ENCODE assay signal across 1 cellular context in the genomic region with DNA sequence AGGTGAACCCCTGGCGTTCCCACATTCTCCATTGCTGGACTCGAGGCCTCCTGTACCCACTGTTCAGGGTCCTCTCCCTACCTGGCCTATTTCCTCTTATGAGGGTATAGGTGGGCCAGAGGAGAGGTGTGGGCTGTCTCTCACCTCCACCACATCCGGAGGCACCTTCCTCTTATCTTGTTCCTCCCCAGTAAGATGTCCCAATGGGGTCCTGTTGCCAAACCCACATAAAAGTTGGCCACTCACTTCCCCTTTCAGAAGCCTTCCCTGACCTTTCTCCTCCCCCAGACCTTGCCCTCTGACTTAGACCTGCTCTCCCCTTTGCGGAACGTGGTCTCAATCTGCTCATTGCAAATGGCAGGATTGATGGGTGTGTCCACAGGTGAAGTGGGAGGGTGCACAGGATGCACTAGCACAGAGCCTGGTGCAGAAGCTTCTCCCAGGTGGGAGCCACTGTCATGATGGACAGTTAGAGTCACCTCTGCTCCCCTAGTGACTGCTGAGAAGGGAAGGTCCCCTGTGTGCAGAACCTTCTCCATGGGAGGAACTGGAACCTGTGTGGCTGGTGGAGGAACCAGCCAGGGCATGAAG.
TF ChIP-seq lines count a peak whose summit lies in the region.

No MANE protein-coding gene starts in this region.

TF ChIP-seq in K562, 482 proteins besides CTCF, POLR2A, EP300 and RAD21:
- no peak for TF ChIP-seq CHD4 (IDR thresholded peaks at IDR 0.05; ENCODE audit: insufficient read depth, insufficient replicate concordance, low read depth, low read length, poor library complexity, severe bottlenecking)
- TF ChIP-seq, protein P1, sequence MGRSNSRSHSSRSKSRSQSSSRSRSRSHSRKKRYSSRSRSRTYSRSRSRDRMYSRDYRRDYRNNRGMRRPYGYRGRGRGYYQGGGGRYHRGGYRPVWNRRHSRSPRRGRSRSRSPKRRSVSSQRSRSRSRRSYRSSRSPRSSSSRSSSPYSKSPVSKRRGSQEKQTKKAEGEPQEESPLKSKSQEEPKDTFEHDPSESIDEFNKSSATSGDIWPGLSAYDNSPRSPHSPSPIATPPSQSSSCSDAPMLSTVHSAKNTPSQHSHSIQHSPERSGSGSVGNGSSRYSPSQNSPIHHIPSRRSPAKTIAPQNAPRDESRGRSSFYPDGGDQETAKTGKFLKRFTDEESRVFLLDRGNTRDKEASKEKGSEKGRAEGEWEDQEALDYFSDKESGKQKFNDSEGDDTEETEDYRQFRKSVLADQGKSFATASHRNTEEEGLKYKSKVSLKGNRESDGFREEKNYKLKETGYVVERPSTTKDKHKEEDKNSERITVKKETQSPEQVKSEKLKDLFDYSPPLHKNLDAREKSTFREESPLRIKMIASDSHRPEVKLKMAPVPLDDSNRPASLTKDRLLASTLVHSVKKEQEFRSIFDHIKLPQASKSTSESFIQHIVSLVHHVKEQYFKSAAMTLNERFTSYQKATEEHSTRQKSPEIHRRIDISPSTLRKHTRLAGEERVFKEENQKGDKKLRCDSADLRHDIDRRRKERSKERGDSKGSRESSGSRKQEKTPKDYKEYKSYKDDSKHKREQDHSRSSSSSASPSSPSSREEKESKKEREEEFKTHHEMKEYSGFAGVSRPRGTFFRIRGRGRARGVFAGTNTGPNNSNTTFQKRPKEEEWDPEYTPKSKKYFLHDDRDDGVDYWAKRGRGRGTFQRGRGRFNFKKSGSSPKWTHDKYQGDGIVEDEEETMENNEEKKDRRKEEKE (IDR thresholded peaks at IDR 0.05; ENCODE audit: borderline replicate concordance in 1 of 2, control insufficient read depth in 1 of 2, low read depth in 2 of 2, low read length in 1 of 2) = no peak
- TF ChIP-seq TCF7 (IDR thresholded peaks at IDR 0.05; ENCODE audit: borderline replicate concordance) = peak; percentile 70; the same call in 1 of the 2 replicates
- peak; percentile 64 for TF ChIP-seq ZEB2 (IDR thresholded peaks at IDR 0.05)
- TF ChIP-seq BRCA1 (IDR thresholded peaks at IDR 0.05) = no peak
- no peak for TF ChIP-seq BRCA1 (CRISPR knock-in tag; IDR thresholded peaks at IDR 0.05)
- peak; percentile 33; the same call in 1 of the 2 replicates for TF ChIP-seq SMARCE1 (IDR thresholded peaks at IDR 0.05)
- TF ChIP-seq SPI1 (IDR thresholded peaks at IDR 0.05; ENCODE audit: borderline replicate concordance, low read depth, low read length) = peak; percentile 87
- TF ChIP-seq, protein P2, sequence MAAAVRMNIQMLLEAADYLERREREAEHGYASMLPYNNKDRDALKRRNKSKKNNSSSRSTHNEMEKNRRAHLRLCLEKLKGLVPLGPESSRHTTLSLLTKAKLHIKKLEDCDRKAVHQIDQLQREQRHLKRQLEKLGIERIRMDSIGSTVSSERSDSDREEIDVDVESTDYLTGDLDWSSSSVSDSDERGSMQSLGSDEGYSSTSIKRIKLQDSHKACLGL (CRISPR knock-in tag; IDR thresholded peaks at IDR 0.05; ENCODE audit: borderline replicate concordance, poor library complexity, severe bottlenecking) = no peak
- peak; percentile 59; the same call in 1 of the 2 replicates for TF ChIP-seq CEBPB (tag; IDR thresholded peaks at IDR 0.05)
TF ChIP-seq in K562: peak in this region for 5.
